9 cellular contexts compared by ENCODE assay signal in the genomic region with DNA sequence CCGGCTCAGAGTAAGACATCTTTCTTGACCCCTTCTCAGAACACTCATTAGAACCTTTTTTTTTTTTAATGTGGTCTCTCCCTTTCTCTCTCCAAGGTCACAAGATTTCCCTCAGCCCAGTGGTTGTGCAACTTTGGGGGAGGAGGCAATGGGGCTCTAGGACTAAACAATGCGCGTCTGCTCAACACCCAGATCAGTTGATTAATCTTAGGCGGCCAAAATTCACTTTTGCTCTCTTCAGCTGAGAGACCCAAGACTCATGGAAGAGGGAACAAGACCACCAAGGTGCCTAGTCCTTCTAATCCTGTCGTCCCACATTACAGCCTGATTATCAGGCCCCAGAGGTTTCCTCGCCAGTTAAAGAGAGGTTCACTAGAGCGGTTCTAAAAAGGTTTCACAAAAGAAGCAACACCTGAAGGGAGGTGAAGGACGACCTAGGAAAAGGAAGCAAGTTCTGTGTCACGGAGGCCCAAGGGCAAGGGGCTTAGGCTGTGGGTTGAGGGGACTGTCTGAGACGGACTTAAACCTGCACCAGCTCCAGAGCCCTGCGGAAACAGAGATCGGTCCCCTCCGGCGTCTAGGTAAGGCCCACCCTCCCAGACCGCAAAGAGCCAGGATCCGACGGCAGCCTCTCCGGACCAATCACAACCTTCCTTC. TPM values are rescaled to one million over a fixed set of nuclear protein-coding genes. Genes with fewer than 3 reads are reported as not detected.
A peak's percentile ranks its signal among the peaks of the same experiment; 100 is the strongest.
DNase-seq lines count a peak whose midpoint lies in the region; ATAC-seq and TF ChIP-seq lines count a peak whose summit lies in the region.
"Had no signal": no experiment of that assay in that cellular context is flagged by ENCODE, and none has a peak within 500 bp of the region (broad histone marks: within the 10 kb centered on the region; RNA-seq: fewer than 3 reads in every experiment).

No MANE protein-coding gene starts in this region.

- TF ChIP-seq CTCF in OCI-LY7 (conservative IDR thresholded peaks at IDR 0.05; ENCODE audit: low read length) (no peak), vagina (IDR thresholded peaks at IDR 0.05) (no peak)

- no peaks in the 10 kb centered on the region for H3K9me2 ChIP-seq in OCI-LY7 (ENCODE audit: insufficient read depth, low read length)

- no peaks in the 10 kb centered on the region for H3K9me3 Mint-ChIP-seq in dendritic cell treated with granulocyte-macrophage colony-stimulating factor and Interleukin-4, amounts not matched to agents 40 ng/mL and 50 ng/mL, for 4 days

- H4K20me1 ChIP-seq in OCI-LY7 (ENCODE audit: insufficient read depth, low read length): no peaks in the 10 kb centered on the region

- H3K4me3 Mint-ChIP-seq in dendritic cell treated with granulocyte-macrophage colony-stimulating factor and Interleukin-4, amounts not matched to agents 40 ng/mL and 50 ng/mL, for 4 days: peak overlapping the region; percentile 88

- TF ChIP-seq POLR2A in vagina (IDR thresholded peaks at IDR 0.05): peak; percentile 87 to 98

- 9 to 28% methylated on average over 9 to 14 of the region's 18 CpGs for WGBS in mesodermal cell (ENCODE audit: insufficient coverage in 2 of 2), 2 experiments

- POLR2A ChIA-PET in OCI-LY7 (lab: Charles Lee): interaction anchor here (0.6 to 3.2 kb wide), 24 partner anchors 9 to 398 kb away, joined by 3 to 14 read pairs (median 4); a partner anchor contains a TSS

- ATAC-seq in HG02759 (IDR thresholded peaks at IDR 0.05; ENCODE audit: unreplicated experiment): no peak
- ATAC-seq in HG02763 (IDR thresholded peaks at IDR 0.05; ENCODE audit: unreplicated experiment): no peak

- TSS peak; percentile 75 for BruUV-seq in OCI-LY7 (replicated peaks; lab: Mats Ljungman, UMichigan)

- H3K27me3 ChIP-seq in vagina: no peaks in the 10 kb centered on the region

- H3K27me3 Mint-ChIP-seq in dendritic cell treated with granulocyte-macrophage colony-stimulating factor and Interleukin-4, amounts not matched to agents 40 ng/mL and 50 ng/mL, for 4 days: no peaks in the 10 kb centered on the region

- H2AFZ ChIP-seq in OCI-LY7 (ENCODE audit: low read length): peak overlapping the region; percentile 58; the same call in 1 of the 2 replicates

- peak overlapping the region; percentile 77 for H3K27ac ChIP-seq in OCI-LY7 (ENCODE audit: low read depth, low read length, poor library complexity, severe bottlenecking)
- H3K27ac ChIP-seq in mesodermal cell (ENCODE audit: low read depth, low read length, severe bottlenecking): peak overlapping the region; percentile 99
- H3K27ac ChIP-seq in vagina: peak overlapping the region; percentile 99

- peaks cover 77% of the 10 kb centered on the region for H3K4me1 Mint-ChIP-seq in dendritic cell treated with granulocyte-macrophage colony-stimulating factor and Interleukin-4, amounts not matched to agents 40 ng/mL and 50 ng/mL, for 4 days (ENCODE audit: low read depth)

- H3K4me2 ChIP-seq in OCI-LY7 (ENCODE audit: low read length): peak overlapping the region; percentile 93

- DNase-seq in NCI-H345 (lab: John Stamatoyannopoulos, UW): peak; percentile 29
- DNase-seq in NCI-H345 treated with DMSO at 0.1 percent for 48 hours (lab: John Stamatoyannopoulos, UW; ENCODE audit: unreplicated experiment): no peak
- no peak for DNase-seq in OCI-LY7 (ENCODE audit: low spot score)
- DNase-seq in vagina (ENCODE audit: extremely low spot score in 2 of 2): no peak

- CTCF ChIA-PET in OCI-LY7 (lab: Charles Lee; ENCODE audit: unreplicated experiment): interaction anchor here (0.6 to 1.9 kb wide), 7 partner anchors 8 to 312 kb away, joined by 3 to 8 read pairs (median 5); a partner anchor contains a TSS

- H3K9me3 ChIP-seq in OCI-LY7 (ENCODE audit: low read length) (no peaks in the 10 kb centered on the region), mesodermal cell (ENCODE audit: control insufficient read depth, low read length) (no peaks in the 10 kb centered on the region), vagina (no peaks in the 10 kb centered on the region)

- H3K4me3 ChIP-seq in OCI-LY7 (ENCODE audit: low read depth, low read length, poor library complexity, severe bottlenecking) (peak overlapping the region; percentile 77), mesodermal cell (ENCODE audit: extremely low read depth, insufficient read depth, low read length, poor library complexity, severe bottlenecking) (peak overlapping the region; percentile 60), vagina (peak overlapping the region; percentile 64 to 71)

- H3K79me2 ChIP-seq in OCI-LY7 (ENCODE audit: insufficient read depth, low read depth, low read length): peaks cover 23% of the 10 kb centered on the region

- H3K4me1 ChIP-seq in OCI-LY7 (ENCODE audit: insufficient read depth, low read length, poor library complexity, severe bottlenecking) (peaks cover 45% of the 10 kb centered on the region), mesodermal cell (ENCODE audit: control insufficient read depth, insufficient read depth, low read length, poor library complexity, severe bottlenecking) (peaks cover 24% of the 10 kb centered on the region), vagina (peaks cover 75% of the 10 kb centered on the region)

- intact Hi-C loops in OCI-LY7 (cut with micrococcal nuclease; ENCODE audit: unreplicated experiment) (loop anchor here (2.0 to 10.0 kb wide), 3 partner anchors 121 to 295 kb away; a partner anchor contains a TSS), vagina (cut with DNase I) (loop anchor here (2.0 to 5.0 kb wide), 2 partner anchors 48 to 61 kb away; a partner anchor contains a TSS)
- intact Hi-C loops in dendritic cell treated with granulocyte-macrophage colony-stimulating factor and Interleukin-4, amounts not matched to agents 40 ng/mL and 50 ng/mL, for 4 days (cut with micrococcal nuclease): loop anchor here (2.0 kb wide), 2 partner anchors 47 to 179 kb away; a partner anchor contains a TSS

- H3K27ac Mint-ChIP-seq in dendritic cell treated with granulocyte-macrophage colony-stimulating factor and Interleukin-4, amounts not matched to agents 40 ng/mL and 50 ng/mL, for 4 days: peak overlapping the region; percentile 94

- peaks cover 41% of the 10 kb centered on the region for H3K36me3 Mint-ChIP-seq in dendritic cell treated with granulocyte-macrophage colony-stimulating factor and Interleukin-4, amounts not matched to agents 40 ng/mL and 50 ng/mL, for 4 days (ENCODE audit: low read depth)

- H3K36me3 ChIP-seq in OCI-LY7 (ENCODE audit: insufficient read depth, low read length) (peaks cover 15% of the 10 kb centered on the region; the same call in 1 of the 2 replicates), mesodermal cell (ENCODE audit: control insufficient read depth, insufficient read depth, low read length) (peaks cover 34% of the 10 kb centered on the region), vagina (peaks cover 0 to 5% of the 10 kb centered on the region in 2 donors)

RNA-seq across cellular contexts. Expression of a gene that starts 0.8 kb away (rescaled TPM):
- 49.1 and 62.6 TPM in 2 replicates for total RNA-seq in OCI-LY7 (2014; rRNA removed; shearing (Covaris generic))
- total RNA-seq in OCI-LY7 (2022) (41.8 and 45.9 TPM in 2 replicates), vagina (17.7 TPM)
- polyA plus RNA-seq in mesodermal cell (2013, experiment 1 of 2): 48.7 TPM
- polyA plus RNA-seq in mesodermal cell (2013, experiment 2 of 2): 44.7 TPM

RNA-seq across cellular contexts. Expression of a gene that starts 1.0 kb away (rescaled TPM):
- 7.2 TPM in 2 replicates for total RNA-seq in OCI-LY7 (2014; rRNA removed; shearing (Covaris generic))
- total RNA-seq in OCI-LY7 (2022) (13.4 and 13.7 TPM in 2 replicates), vagina (21.9 TPM)
- 24.9 TPM for polyA plus RNA-seq in mesodermal cell (2013, experiment 1 of 2)
- polyA plus RNA-seq in mesodermal cell (2013, experiment 2 of 2): 22.2 TPM

RNA-seq across cellular contexts. Expression of a gene that starts 7.0 kb away (rescaled TPM):
- not detected in 2 replicates for total RNA-seq in OCI-LY7 (2014; rRNA removed; shearing (Covaris generic))
- not detected in 2 replicates for total RNA-seq in OCI-LY7 (2022)
- not detected for polyA plus RNA-seq in mesodermal cell (2013, experiment 1 of 2)
- not detected for polyA plus RNA-seq in mesodermal cell (2013, experiment 2 of 2)
- total RNA-seq in vagina: not detected
- total RNA-seq: Daoy had no signal

RNA-seq across cellular contexts. Expression of a gene that starts 48.3 kb away (rescaled TPM):
- 183 and 209 TPM in 2 replicates for total RNA-seq in OCI-LY7 (2014; rRNA removed; shearing (Covaris generic))
- 1,015 and 1,037 TPM in 2 replicates for total RNA-seq in OCI-LY7 (2022)
- 826 TPM for polyA plus RNA-seq in mesodermal cell (2013, experiment 1 of 2)
- 812 TPM for polyA plus RNA-seq in mesodermal cell (2013, experiment 2 of 2)
- 488 TPM for total RNA-seq in vagina

RNA-seq across cellular contexts. Expression of a gene that starts 58.7 kb away (rescaled TPM):
- total RNA-seq in OCI-LY7 (2014; rRNA removed; shearing (Covaris generic)): 54.1 and 83.9 TPM in 2 replicates
- 219 and 230 TPM in 2 replicates for total RNA-seq in OCI-LY7 (2022)
- 99.2 TPM for polyA plus RNA-seq in mesodermal cell (2013, experiment 1 of 2)
- 98.1 TPM for polyA plus RNA-seq in mesodermal cell (2013, experiment 2 of 2)
- total RNA-seq in vagina: 54.0 TPM
